Comparison of ENCODE assay signal across 14 cellular contexts in the genomic region with DNA sequence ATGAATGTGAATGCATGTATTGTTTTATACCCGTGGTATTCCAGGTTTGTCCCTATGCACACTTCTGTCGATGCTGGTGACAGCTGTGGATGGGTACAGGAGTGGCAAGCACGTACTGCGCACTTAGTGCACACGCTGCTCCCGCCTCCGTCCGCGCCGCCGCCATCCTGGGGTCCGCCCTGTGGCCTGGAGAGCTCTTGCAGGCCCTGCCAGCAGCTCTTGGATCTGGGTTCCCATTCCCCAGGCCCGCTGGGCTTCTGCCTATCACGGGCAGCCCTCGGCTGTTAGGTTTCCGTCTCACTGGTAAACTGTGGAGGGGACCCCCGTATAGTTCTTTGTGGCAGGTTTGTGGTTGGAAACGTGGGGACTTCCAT. TPM values are rescaled to one million over a fixed set of nuclear protein-coding genes. Genes with fewer than 3 reads are reported as not detected.
DNase-seq lines count a peak whose midpoint lies in the region; FAIRE-seq and TF ChIP-seq lines count a peak whose summit lies in the region.
"Had no signal": no experiment of that assay in that cellular context is flagged by ENCODE, and none has a peak within 500 bp of the region (broad histone marks: within the 10 kb centered on the region; RNA-seq: fewer than 3 reads in every experiment).

No MANE protein-coding gene starts in this region.

- peak overlapping the region; percentile 68 to 91 (median 87) for H3K4me3 ChIP-seq in skeletal muscle tissue (ENCODE audit: low read length in 3 of 3)

- H3K4me1 ChIP-seq in skeletal muscle tissue (ENCODE audit: control insufficient read depth in 3 of 3, insufficient read depth in 3 of 3, low read length in 3 of 3) = peaks cover 72 to 81% (median 75%) of the 10 kb centered on the region in 3 donors

- H3K27me3 Mint-ChIP-seq in chondrocyte (ENCODE audit: low read depth) = no peaks in the 10 kb centered on the region
- peaks cover 24% of the 10 kb centered on the region for H3K27me3 Mint-ChIP-seq in activated T-helper 2 cell treated with anti-CD3 and anti-CD28 coated beads, Interferon-gamma antibody, Interleukin-2, Interleukin-4, amounts not matched to agents 10 μg/mL and 5 μg/mL and 100 μg/mL, durations not matched to agents 14 hours and 24 hours and 36 hours (ENCODE audit: low read depth)

- H3K27ac ChIP-seq in skeletal muscle tissue (ENCODE audit: low read depth, low read length) = peak overlapping the region; percentile 81

- no peaks in the 10 kb centered on the region for H3K27me3 ChIP-seq in skeletal muscle tissue (ENCODE audit: control insufficient read depth in 3 of 3, insufficient read depth in 3 of 3, low read length in 3 of 3)

- H3K9me3 Mint-ChIP-seq in chondrocyte (ENCODE audit: low read depth) = no peaks in the 10 kb centered on the region
- H3K9me3 Mint-ChIP-seq in activated T-helper 2 cell treated with anti-CD3 and anti-CD28 coated beads, Interferon-gamma antibody, Interleukin-2, Interleukin-4, amounts not matched to agents 10 μg/mL and 5 μg/mL and 100 μg/mL, durations not matched to agents 14 hours and 24 hours and 36 hours = no peaks in the 10 kb centered on the region

- DNase-seq in D721Med (ENCODE audit: insufficient read length, low spot score) (peak; percentile 14), chondrocyte (ENCODE audit: low spot score) (peak; percentile 88), hepatic stellate cell (ENCODE audit: low spot score) (peak; percentile 83), NCI-H1436 (lab: John Stamatoyannopoulos, UW) (no peak), MV-4-11 (lab: John Stamatoyannopoulos, UW) (no peak), SIG-M5 (lab: John Stamatoyannopoulos, UW) (no peak)
- no peak for DNase-seq in activated T-helper 2 cell treated with anti-CD3 and anti-CD28 coated beads, Interferon-gamma antibody, Interleukin-2, Interleukin-4, amounts not matched to agents 10 μg/mL and 5 μg/mL and 100 μg/mL, durations not matched to agents 14 hours and 24 hours and 36 hours (ENCODE audit: low spot score)
- DNase-seq: activated T-cell treated with anti-CD3 and anti-CD28 coated beads, Interleukin-2, amount 50 U/mL, for 48 hours; effector CD4-positive, alpha-beta T cell; NCI-H1105 treated with DMSO at 0.1 percent for 48 hours; NK-92 treated with Interleukin-12 subunit alpha and Interleukin-12 subunit beta, amount 100 ng/mL, for 24 hours; stimulated activated CD4-positive, alpha-beta T cell treated with anti-CD3 and anti-CD28 coated beads, Interleukin-15, amount 100 ng/mL, for 24 hours; stimulated activated naive CD8-positive, alpha-beta T cell treated with anti-CD3 and anti-CD28 coated beads, Interleukin-15, Interleukin-2, amounts not matched to agents 100 U/mL and 50 U/mL, for 24 hours had no signal

- no peak overlapping the region for H3K4me3 Mint-ChIP-seq in chondrocyte (ENCODE audit: unreplicated experiment)
- H3K4me3 Mint-ChIP-seq in activated T-helper 2 cell treated with anti-CD3 and anti-CD28 coated beads, Interferon-gamma antibody, Interleukin-2, Interleukin-4, amounts not matched to agents 10 μg/mL and 5 μg/mL and 100 μg/mL, durations not matched to agents 14 hours and 24 hours and 36 hours (ENCODE audit: low read depth) = no peak overlapping the region

- peaks cover 43% of the 10 kb centered on the region for H3K4me1 Mint-ChIP-seq in chondrocyte (ENCODE audit: low read depth)
- peaks cover 18% of the 10 kb centered on the region for H3K4me1 Mint-ChIP-seq in activated T-helper 2 cell treated with anti-CD3 and anti-CD28 coated beads, Interferon-gamma antibody, Interleukin-2, Interleukin-4, amounts not matched to agents 10 μg/mL and 5 μg/mL and 100 μg/mL, durations not matched to agents 14 hours and 24 hours and 36 hours (ENCODE audit: low read depth)

- no peak overlapping the region for H3K27ac Mint-ChIP-seq in chondrocyte (ENCODE audit: unreplicated experiment)
- no peak overlapping the region for H3K27ac Mint-ChIP-seq in activated T-helper 2 cell treated with anti-CD3 and anti-CD28 coated beads, Interferon-gamma antibody, Interleukin-2, Interleukin-4, amounts not matched to agents 10 μg/mL and 5 μg/mL and 100 μg/mL, durations not matched to agents 14 hours and 24 hours and 36 hours

- no peaks in the 10 kb centered on the region for H3K36me3 Mint-ChIP-seq in chondrocyte (ENCODE audit: low read depth)
- H3K36me3 Mint-ChIP-seq in activated T-helper 2 cell treated with anti-CD3 and anti-CD28 coated beads, Interferon-gamma antibody, Interleukin-2, Interleukin-4, amounts not matched to agents 10 μg/mL and 5 μg/mL and 100 μg/mL, durations not matched to agents 14 hours and 24 hours and 36 hours (ENCODE audit: low read depth) = no peaks in the 10 kb centered on the region

- FAIRE-seq in D721Med (lab: Jason Lieb, UNC) = no peak

- intact Hi-C loops in activated T-helper 2 cell treated with anti-CD3 and anti-CD28 coated beads, Interferon-gamma antibody, Interleukin-2, Interleukin-4, amounts not matched to agents 10 μg/mL and 5 μg/mL and 100 μg/mL, durations not matched to agents 14 hours and 24 hours and 36 hours (cut with micrococcal nuclease) = no loop called here

- no peaks in the 10 kb centered on the region for H3K9me3 ChIP-seq in skeletal muscle tissue (ENCODE audit: control insufficient read depth in 3 of 3, low read length in 3 of 3)

- H3K9ac ChIP-seq in skeletal muscle tissue (ENCODE audit: low read depth in 1 of 3, low read length in 3 of 3) = peak overlapping the region; percentile 85 to 99 (median 98)

- TF ChIP-seq CTCF in D721Med (IDR thresholded peaks at IDR 0.05; ENCODE audit: insufficient read depth, missing control alignments) = no peak
- TF ChIP-seq CTCF in chondrocyte (IDR thresholded peaks at IDR 0.05) = no peak

- peaks cover 0 to 2% (median 0%) of the 10 kb centered on the region in 3 donors for H3K36me3 ChIP-seq in skeletal muscle tissue (ENCODE audit: control insufficient read depth in 3 of 3, insufficient read depth in 3 of 3, low read length in 3 of 3)

RNA-seq across cellular contexts. Expression of a gene that starts 4.0 kb away (rescaled TPM):
- 62.1 to 68.9 TPM (median 68.1 TPM) in 3 replicates for total RNA-seq in chondrocyte
- total RNA-seq in skeletal muscle tissue = 37.1 TPM
- total RNA-seq in activated T-helper 2 cell treated with anti-CD3 and anti-CD28 coated beads, Interferon-gamma antibody, Interleukin-2, Interleukin-4, amounts not matched to agents 10 μg/mL and 5 μg/mL and 100 μg/mL, durations not matched to agents 14 hours and 24 hours and 36 hours = 5.6 and 7.1 TPM in 2 replicates

RNA-seq across cellular contexts. Expression of a gene that starts 35.8 kb away (rescaled TPM):
- 223 to 306 TPM (median 303 TPM) in 3 replicates for total RNA-seq in chondrocyte
- total RNA-seq in skeletal muscle tissue = 98.1 TPM
- total RNA-seq in activated T-helper 2 cell treated with anti-CD3 and anti-CD28 coated beads, Interferon-gamma antibody, Interleukin-2, Interleukin-4, amounts not matched to agents 10 μg/mL and 5 μg/mL and 100 μg/mL, durations not matched to agents 14 hours and 24 hours and 36 hours = 428 and 432 TPM in 2 replicates

RNA-seq across cellular contexts. Expression of a gene that starts 37.7 kb away (rescaled TPM):
- total RNA-seq in chondrocyte (not detected in 3 replicates), skeletal muscle tissue (3.1 TPM)
- 174 and 176 TPM in 2 replicates for total RNA-seq in activated T-helper 2 cell treated with anti-CD3 and anti-CD28 coated beads, Interferon-gamma antibody, Interleukin-2, Interleukin-4, amounts not matched to agents 10 μg/mL and 5 μg/mL and 100 μg/mL, durations not matched to agents 14 hours and 24 hours and 36 hours

Comparison
In these comparisons a context has a peak if more than half of its experiments do, and no peak if none do; other contexts are left out.
1. DNase-seq: peak in D721Med (single experiment), chondrocyte (single experiment) and hepatic stellate cell (single experiment); none in NCI-H1436 (single experiment), MV-4-11 (single experiment), activated T-helper 2 cell treated with anti-CD3 and anti-CD28 coated beads, Interferon-gamma antibody, Interleukin-2, Interleukin-4, amounts not matched to agents 10 μg/mL and 5 μg/mL and 100 μg/mL, durations not matched to agents 14 hours and 24 hours and 36 hours (single experiment) and SIG-M5 (single experiment).
2. RNA of a gene that starts 37.7 kb away (total RNA-seq): 174 to 176 TPM in activated T-helper 2 cell treated with anti-CD3 and anti-CD28 coated beads, Interferon-gamma antibody, Interleukin-2, Interleukin-4, amounts not matched to agents 10 μg/mL and 5 μg/mL and 100 μg/mL, durations not matched to agents 14 hours and 24 hours and 36 hours; 3.1 TPM in skeletal muscle tissue (single experiment) and not detected in chondrocyte; every median in the first group is over 10 times any median in the second.